ENCODE assay signal across 11 cellular contexts in the genomic region with DNA sequence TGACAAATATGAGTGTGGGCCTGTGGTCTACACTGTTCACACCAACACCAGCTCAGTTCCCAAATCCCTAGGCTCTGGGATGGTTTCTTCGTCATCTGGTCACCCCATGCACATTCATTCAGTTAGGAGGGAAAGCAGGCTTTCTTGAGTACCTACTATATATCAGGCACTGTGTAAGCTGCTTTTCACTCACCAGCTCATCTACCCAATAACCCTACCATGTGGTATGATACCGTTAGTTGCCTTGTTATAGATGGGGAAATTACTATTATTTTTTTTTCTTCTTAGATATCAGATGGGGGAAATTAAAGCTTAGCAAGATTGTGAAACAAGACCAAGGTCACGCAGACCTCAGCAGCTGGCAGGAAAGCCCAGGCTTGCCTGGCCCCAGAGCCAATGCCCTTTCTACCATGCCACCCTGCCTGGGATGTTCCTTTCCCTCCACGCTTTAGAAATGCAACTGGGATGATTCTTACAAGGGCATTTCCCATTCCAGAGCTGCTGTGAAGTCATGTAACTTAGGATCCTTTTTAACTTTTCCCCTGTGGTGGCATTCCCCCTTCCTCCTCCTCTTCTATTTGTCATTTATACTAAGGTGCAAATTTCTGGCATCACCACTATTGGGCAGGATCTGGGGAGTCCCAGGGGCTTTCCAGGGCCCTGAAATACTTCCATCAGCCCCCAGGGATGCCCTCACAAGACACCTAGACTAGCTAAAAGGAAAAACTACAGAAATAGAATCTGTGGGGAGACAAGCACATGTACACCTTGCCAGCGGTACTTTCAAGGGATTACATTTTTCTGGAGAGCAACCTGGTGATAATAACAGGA.
DNase-seq lines count a peak whose midpoint lies in the region; ATAC-seq lines count a peak whose summit lies in the region.
"Had no signal": no experiment of that assay in that cellular context is flagged by ENCODE, and none has a peak within 500 bp of the region (broad histone marks: within the 10 kb centered on the region; RNA-seq: fewer than 3 reads in every experiment).

No MANE protein-coding gene starts in this region.

- H3K36me3 ChIP-seq in effector memory CD4-positive, alpha-beta T cell (ENCODE audit: control insufficient read depth, insufficient read depth, low read length), result no peaks in the 10 kb centered on the region
- no peaks in the 10 kb centered on the region for H3K36me3 ChIP-seq in skeletal muscle tissue (ENCODE audit: control insufficient read depth in 3 of 3, insufficient read depth in 3 of 3, low read length in 3 of 3)
- H3K36me3 ChIP-seq: vagina had no signal

- peaks cover 61% of the 10 kb centered on the region for H3K4me1 ChIP-seq in effector memory CD4-positive, alpha-beta T cell (ENCODE audit: control insufficient read depth, insufficient read depth, low read length, poor library complexity, severe bottlenecking)
- H3K4me1 ChIP-seq in skeletal muscle tissue (ENCODE audit: control insufficient read depth in 3 of 3, insufficient read depth in 3 of 3, low read length in 3 of 3), result peaks cover 39 to 51% (median 47%) of the 10 kb centered on the region in 3 donors

- peaks cover 7% of the 10 kb centered on the region for H3K36me3 Mint-ChIP-seq in activated CD4-positive, alpha-beta T cell treated with anti-CD3 and anti-CD28 coated beads, Interleukin-2, amount 10 ng/mL, durations not matched to agents 24 days and 14 days (ENCODE audit: low read depth)
- no peaks in the 10 kb centered on the region for H3K36me3 Mint-ChIP-seq in IgD-negative memory B cell

- H3K27ac Mint-ChIP-seq in activated CD4-positive, alpha-beta T cell treated with anti-CD3 and anti-CD28 coated beads, Interleukin-2, amount 10 ng/mL, durations not matched to agents 24 days and 14 days, result peak overlapping the region; percentile 68
- H3K27ac Mint-ChIP-seq in IgD-negative memory B cell, result peak overlapping the region; percentile 36 to 76 (median 47)

- H3K4me3 Mint-ChIP-seq in activated CD4-positive, alpha-beta T cell treated with anti-CD3 and anti-CD28 coated beads, Interleukin-2, amount 10 ng/mL, durations not matched to agents 24 days and 14 days, result no peak overlapping the region
- H3K4me3 Mint-ChIP-seq in IgD-negative memory B cell, result peak overlapping the region in 1 of 4 donors; percentile 15

- H3K27me3 Mint-ChIP-seq in activated CD4-positive, alpha-beta T cell treated with anti-CD3 and anti-CD28 coated beads, Interleukin-2, amount 10 ng/mL, durations not matched to agents 24 days and 14 days, result no peaks in the 10 kb centered on the region
- H3K27me3 Mint-ChIP-seq in IgD-negative memory B cell, result no peaks in the 10 kb centered on the region

- ATAC-seq in HG03175 (IDR thresholded peaks at IDR 0.05; ENCODE audit: unreplicated experiment), result no peak

- H3K4me1 Mint-ChIP-seq in activated CD4-positive, alpha-beta T cell treated with anti-CD3 and anti-CD28 coated beads, Interleukin-2, amount 10 ng/mL, durations not matched to agents 24 days and 14 days, result peaks cover 59% of the 10 kb centered on the region
- H3K4me1 Mint-ChIP-seq in IgD-negative memory B cell, result peaks cover 34 to 50% (median 44%) of the 10 kb centered on the region in 3 donors

- DNase-seq in activated CD4-positive, alpha-beta T cell treated with anti-CD3 and anti-CD28 coated beads, Interleukin-2, amount 10 ng/mL, durations not matched to agents 24 days and 14 days, result no peak
- DNase-seq in activated CD4-positive, alpha-beta T cell treated with anti-CD3 and anti-CD28 coated beads, Interleukin-2, amount 50 U/mL, for 4 hours, result no peak
- peak in 1 of 3 donors; percentile 13 for DNase-seq in effector memory CD4-positive, alpha-beta T cell
- DNase-seq in D341Med (ENCODE audit: low spot score) (no peak), HK-2 (ENCODE audit: unreplicated experiment) (no peak)
- DNase-seq: KBM-7, SIG-M5 had no signal

- peak overlapping the region in 1 of 3 donors; percentile 54 for H3K9ac ChIP-seq in skeletal muscle tissue (ENCODE audit: low read depth in 1 of 3, low read length in 3 of 3)

- H3K27ac ChIP-seq in effector memory CD4-positive, alpha-beta T cell (ENCODE audit: insufficient read depth, low read length, poor library complexity, severe bottlenecking), result peak overlapping the region; percentile 45
- H3K27ac ChIP-seq in skeletal muscle tissue (ENCODE audit: low read depth, low read length), result peak overlapping the region; percentile 72
- H3K27ac ChIP-seq: vagina had no signal

- intact Hi-C loops in activated CD4-positive, alpha-beta T cell treated with anti-CD3 and anti-CD28 coated beads, Interleukin-2, amount 10 ng/mL, durations not matched to agents 24 days and 14 days (cut with micrococcal nuclease), result loop anchor here (5.0 kb wide), 1 partner anchor 133 kb away; no protein-coding TSS in a partner anchor

- no peak overlapping the region for H3K4me3 ChIP-seq in effector memory CD4-positive, alpha-beta T cell (ENCODE audit: insufficient read depth, low read depth, low read length, poor library complexity, severe bottlenecking)
- no peak overlapping the region for H3K4me3 ChIP-seq in skeletal muscle tissue (ENCODE audit: low read length in 3 of 3)
- H3K4me3 ChIP-seq: vagina had no signal

- H3K9me3 Mint-ChIP-seq in activated CD4-positive, alpha-beta T cell treated with anti-CD3 and anti-CD28 coated beads, Interleukin-2, amount 10 ng/mL, durations not matched to agents 24 days and 14 days, result no peaks in the 10 kb centered on the region
- H3K9me3 Mint-ChIP-seq in IgD-negative memory B cell, result no peaks in the 10 kb centered on the region

- H3K9me3 ChIP-seq in effector memory CD4-positive, alpha-beta T cell (ENCODE audit: control insufficient read depth, low read length), result no peaks in the 10 kb centered on the region
- no peaks in the 10 kb centered on the region for H3K9me3 ChIP-seq in skeletal muscle tissue (ENCODE audit: control insufficient read depth in 3 of 3, low read length in 3 of 3)
- H3K9me3 ChIP-seq: vagina had no signal

- H3K27me3 ChIP-seq in effector memory CD4-positive, alpha-beta T cell (replicated peaks; ENCODE audit: control insufficient read depth, insufficient read depth, low read length, poor library complexity, severe bottlenecking), result no peaks in the 10 kb centered on the region
- no peaks in the 10 kb centered on the region for H3K27me3 ChIP-seq in skeletal muscle tissue (ENCODE audit: control insufficient read depth in 3 of 3, insufficient read depth in 3 of 3, low read length in 3 of 3)
- H3K27me3 ChIP-seq: vagina had no signal
